Comparison of ENCODE assay signal across 1 cellular context in the genomic region with DNA sequence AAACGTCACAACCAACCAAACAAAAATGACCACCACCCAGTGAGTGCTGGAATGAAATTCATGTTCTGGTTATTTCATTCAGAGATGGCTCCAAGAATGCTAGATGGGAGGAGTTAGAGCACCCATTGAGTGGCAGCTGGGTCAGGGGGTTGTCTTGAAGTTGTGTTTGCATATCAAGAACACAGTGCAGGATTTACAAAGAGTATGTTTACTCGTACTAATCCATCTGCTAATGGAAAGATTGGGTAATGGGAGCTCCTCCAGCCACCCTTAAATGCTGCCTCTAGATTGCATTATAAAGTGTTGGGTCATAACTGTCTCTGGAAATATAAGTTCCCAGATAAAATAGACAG.
A peak's percentile ranks its signal among the peaks of the same experiment; 100 is the strongest.
TF ChIP-seq lines count a peak whose summit lies in the region.

No MANE protein-coding gene starts in this region.

TF ChIP-seq in HepG2, 621 proteins besides CTCF, POLR2A, EP300 and RAD21 (continued from another document and continues in another):
- TF ChIP-seq SNRNP70 (IDR thresholded peaks at IDR 0.05; ENCODE audit: low read depth, low read length) = no peak
- TF ChIP-seq ZNF572 (CRISPR knock-in tag; IDR thresholded peaks at IDR 0.05) = no peak
- no peak for TF ChIP-seq ZNF644 (CRISPR knock-in tag; IDR thresholded peaks at IDR 0.05; ENCODE audit: low read depth)
- TF ChIP-seq, protein P1, sequence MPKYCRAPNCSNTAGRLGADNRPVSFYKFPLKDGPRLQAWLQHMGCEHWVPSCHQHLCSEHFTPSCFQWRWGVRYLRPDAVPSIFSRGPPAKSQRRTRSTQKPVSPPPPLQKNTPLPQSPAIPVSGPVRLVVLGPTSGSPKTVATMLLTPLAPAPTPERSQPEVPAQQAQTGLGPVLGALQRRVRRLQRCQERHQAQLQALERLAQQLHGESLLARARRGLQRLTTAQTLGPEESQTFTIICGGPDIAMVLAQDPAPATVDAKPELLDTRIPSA (CRISPR knock-in tag; IDR thresholded peaks at IDR 0.05; ENCODE audit: borderline replicate concordance) = no peak
- TF ChIP-seq, protein P2, sequence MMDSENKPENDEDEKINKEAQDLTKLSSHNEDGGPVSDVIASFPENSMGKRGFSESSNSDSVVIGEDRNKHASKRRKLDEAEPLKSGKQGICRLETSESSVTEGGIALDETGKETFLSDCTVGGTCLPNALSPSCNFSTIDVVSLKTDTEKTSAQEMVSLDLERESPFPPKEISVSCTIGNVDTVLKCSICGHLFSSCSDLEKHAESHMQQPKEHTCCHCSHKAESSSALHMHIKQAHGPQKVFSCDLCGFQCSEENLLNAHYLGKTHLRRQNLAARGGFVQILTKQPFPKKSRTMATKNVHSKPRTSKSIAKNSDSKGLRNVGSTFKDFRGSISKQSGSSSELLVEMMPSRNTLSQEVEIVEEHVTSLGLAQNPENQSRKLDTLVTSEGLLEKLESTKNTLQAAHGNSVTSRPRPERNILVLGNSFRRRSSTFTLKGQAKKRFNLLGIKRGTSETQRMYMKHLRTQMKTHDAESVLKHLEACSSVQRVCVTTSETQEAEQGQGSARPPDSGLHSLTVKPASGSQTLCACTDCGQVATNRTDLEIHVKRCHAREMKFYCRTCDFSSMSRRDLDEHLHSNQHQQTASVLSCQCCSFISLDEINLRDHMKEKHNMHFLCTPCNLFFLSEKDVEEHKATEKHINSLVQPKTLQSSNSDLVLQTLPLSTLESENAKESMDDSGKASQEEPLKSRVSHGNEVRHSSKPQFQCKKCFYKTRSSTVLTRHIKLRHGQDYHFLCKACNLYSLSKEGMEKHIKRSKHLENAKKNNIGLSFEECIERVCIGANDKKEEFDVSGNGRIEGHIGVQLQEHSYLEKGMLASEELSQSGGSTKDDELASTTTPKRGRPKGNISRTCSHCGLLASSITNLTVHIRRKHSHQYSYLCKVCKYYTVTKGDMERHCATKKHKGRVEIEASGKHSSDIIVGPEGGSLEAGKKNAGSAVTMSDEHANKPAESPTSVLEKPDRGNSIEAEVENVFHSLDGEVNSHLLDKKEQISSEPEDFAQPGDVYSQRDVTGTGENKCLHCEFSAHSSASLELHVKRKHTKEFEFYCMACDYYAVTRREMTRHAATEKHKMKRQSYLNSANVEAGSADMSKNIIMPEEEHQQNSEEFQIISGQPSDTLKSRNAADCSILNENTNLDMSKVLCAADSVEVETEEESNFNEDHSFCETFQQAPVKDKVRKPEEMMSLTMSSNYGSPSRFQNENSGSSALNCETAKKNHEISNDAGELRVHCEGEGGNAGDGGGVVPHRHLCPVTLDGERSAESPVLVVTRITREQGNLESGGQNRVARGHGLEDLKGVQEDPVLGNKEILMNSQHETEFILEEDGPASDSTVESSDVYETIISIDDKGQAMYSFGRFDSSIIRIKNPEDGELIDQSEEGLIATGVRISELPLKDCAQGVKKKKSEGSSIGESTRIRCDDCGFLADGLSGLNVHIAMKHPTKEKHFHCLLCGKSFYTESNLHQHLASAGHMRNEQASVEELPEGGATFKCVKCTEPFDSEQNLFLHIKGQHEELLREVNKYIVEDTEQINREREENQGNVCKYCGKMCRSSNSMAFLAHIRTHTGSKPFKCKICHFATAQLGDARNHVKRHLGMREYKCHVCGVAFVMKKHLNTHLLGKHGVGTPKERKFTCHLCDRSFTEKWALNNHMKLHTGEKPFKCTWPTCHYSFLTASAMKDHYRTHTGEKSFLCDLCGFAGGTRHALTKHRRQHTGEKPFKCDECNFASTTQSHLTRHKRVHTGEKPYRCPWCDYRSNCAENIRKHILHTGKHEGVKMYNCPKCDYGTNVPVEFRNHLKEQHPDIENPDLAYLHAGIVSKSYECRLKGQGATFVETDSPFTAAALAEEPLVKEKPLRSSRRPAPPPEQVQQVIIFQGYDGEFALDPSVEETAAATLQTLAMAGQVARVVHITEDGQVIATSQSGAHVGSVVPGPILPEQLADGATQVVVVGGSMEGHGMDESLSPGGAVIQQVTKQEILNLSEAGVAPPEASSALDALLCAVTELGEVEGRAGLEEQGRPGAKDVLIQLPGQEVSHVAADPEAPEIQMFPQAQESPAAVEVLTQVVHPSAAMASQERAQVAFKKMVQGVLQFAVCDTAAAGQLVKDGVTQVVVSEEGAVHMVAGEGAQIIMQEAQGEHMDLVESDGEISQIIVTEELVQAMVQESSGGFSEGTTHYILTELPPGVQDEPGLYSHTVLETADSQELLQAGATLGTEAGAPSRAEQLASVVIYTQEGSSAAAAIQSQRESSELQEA (CRISPR knock-in tag; IDR thresholded peaks at IDR 0.05; ENCODE audit: not compliant biosample characterization) = no peak
- no peak for TF ChIP-seq NR3C1 (CRISPR knock-in tag; IDR thresholded peaks at IDR 0.05)
- TF ChIP-seq ZNF180 (CRISPR knock-in tag; IDR thresholded peaks at IDR 0.05; ENCODE audit: borderline replicate concordance, low read depth) = no peak
- TF ChIP-seq ZNF292 (CRISPR knock-in tag; IDR thresholded peaks at IDR 0.05; ENCODE audit: borderline replicate concordance, low read depth) = no peak
- TF ChIP-seq ZNF7 (CRISPR knock-in tag; IDR thresholded peaks at IDR 0.05) = no peak
- no peak for TF ChIP-seq ZNF878 (CRISPR knock-in tag; IDR thresholded peaks at IDR 0.05)
- TF ChIP-seq, protein P3, sequence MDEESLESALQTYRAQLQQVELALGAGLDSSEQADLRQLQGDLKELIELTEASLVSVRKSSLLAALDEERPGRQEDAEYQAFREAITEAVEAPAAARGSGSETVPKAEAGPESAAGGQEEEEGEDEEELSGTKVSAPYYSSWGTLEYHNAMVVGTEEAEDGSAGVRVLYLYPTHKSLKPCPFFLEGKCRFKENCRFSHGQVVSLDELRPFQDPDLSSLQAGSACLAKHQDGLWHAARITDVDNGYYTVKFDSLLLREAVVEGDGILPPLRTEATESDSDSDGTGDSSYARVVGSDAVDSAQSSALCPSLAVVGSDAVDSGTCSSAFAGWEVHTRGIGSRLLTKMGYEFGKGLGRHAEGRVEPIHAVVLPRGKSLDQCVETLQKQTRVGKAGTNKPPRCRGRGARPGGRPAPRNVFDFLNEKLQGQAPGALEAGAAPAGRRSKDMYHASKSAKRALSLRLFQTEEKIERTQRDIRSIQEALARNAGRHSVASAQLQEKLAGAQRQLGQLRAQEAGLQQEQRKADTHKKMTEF (CRISPR knock-in tag; IDR thresholded peaks at IDR 0.05) = no peak
- TF ChIP-seq, protein P4, sequence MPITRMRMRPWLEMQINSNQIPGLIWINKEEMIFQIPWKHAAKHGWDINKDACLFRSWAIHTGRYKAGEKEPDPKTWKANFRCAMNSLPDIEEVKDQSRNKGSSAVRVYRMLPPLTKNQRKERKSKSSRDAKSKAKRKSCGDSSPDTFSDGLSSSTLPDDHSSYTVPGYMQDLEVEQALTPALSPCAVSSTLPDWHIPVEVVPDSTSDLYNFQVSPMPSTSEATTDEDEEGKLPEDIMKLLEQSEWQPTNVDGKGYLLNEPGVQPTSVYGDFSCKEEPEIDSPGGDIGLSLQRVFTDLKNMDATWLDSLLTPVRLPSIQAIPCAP (CRISPR knock-in tag; IDR thresholded peaks at IDR 0.05; ENCODE audit: low read depth) = no peak
- TF ChIP-seq KAT7 (CRISPR knock-in tag; IDR thresholded peaks at IDR 0.05; ENCODE audit: borderline replicate concordance) = no peak
- TF ChIP-seq ZNF350 (CRISPR knock-in tag; IDR thresholded peaks at IDR 0.05; ENCODE audit: borderline replicate concordance, low read depth) = no peak
- no peak for TF ChIP-seq FOXK2 (IDR thresholded peaks at IDR 0.05)
- TF ChIP-seq, protein P5, sequence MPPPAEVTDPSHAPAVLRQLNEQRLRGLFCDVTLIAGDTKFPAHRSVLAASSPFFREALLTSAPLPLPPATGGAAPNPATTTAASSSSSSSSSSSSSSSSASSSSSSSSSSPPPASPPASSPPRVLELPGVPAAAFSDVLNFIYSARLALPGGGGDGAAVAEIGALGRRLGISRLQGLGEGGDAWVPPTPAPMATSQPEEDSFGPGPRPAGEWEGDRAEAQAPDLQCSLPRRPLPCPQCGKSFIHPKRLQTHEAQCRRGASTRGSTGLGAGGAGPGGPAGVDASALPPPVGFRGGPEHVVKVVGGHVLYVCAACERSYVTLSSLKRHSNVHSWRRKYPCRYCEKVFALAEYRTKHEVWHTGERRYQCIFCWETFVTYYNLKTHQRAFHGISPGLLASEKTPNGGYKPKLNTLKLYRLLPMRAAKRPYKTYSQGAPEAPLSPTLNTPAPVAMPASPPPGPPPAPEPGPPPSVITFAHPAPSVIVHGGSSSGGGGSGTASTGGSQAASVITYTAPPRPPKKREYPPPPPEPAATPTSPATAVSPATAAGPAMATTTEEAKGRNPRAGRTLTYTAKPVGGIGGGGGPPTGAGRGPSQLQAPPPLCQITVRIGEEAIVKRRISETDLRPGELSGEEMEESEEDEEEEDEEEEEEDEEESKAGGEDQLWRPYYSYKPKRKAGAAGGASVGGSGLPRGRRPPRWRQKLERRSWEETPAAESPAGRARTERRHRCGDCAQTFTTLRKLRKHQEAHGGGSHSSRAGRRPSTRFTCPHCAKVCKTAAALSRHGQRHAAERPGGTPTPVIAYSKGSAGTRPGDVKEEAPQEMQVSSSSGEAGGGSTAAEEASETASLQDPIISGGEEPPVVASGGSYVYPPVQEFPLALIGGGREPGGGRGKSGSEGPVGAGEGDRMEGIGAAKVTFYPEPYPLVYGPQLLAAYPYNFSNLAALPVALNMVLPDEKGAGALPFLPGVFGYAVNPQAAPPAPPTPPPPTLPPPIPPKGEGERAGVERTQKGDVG (CRISPR knock-in tag; IDR thresholded peaks at IDR 0.05; ENCODE audit: borderline replicate concordance) = no peak
- no peak for TF ChIP-seq JUNB (CRISPR knock-in tag; IDR thresholded peaks at IDR 0.05; ENCODE audit: borderline replicate concordance)
- no peak for TF ChIP-seq LCORL (IDR thresholded peaks at IDR 0.05)
- TF ChIP-seq LCORL (CRISPR knock-in tag; IDR thresholded peaks at IDR 0.05) = no peak
- peak; percentile 33; the same call in 1 of the 2 replicates for TF ChIP-seq CEBPB (IDR thresholded peaks at IDR 0.05; ENCODE audit: borderline replicate concordance, low read depth, low read length)
- TF ChIP-seq RFX3 (CRISPR knock-in tag; IDR thresholded peaks at IDR 0.05) = no peak
- TF ChIP-seq, protein P6, sequence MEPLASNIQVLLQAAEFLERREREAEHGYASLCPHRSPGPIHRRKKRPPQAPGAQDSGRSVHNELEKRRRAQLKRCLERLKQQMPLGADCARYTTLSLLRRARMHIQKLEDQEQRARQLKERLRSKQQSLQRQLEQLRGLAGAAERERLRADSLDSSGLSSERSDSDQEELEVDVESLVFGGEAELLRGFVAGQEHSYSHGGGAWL (CRISPR knock-in tag; IDR thresholded peaks at IDR 0.05) = no peak
- peak; percentile 35; the same call in 1 of the 2 replicates for TF ChIP-seq NR2F6 (IDR thresholded peaks at IDR 0.05)
- TF ChIP-seq NR2F6 (CRISPR knock-in tag; IDR thresholded peaks at IDR 0.05) = no peak
- TF ChIP-seq FOXK1 (CRISPR knock-in tag; IDR thresholded peaks at IDR 0.05; ENCODE audit: borderline replicate concordance, low read depth) = no peak
- TF ChIP-seq ZKSCAN1 (IDR thresholded peaks at IDR 0.05; ENCODE audit: low read length) = no peak
- TF ChIP-seq, protein P7, sequence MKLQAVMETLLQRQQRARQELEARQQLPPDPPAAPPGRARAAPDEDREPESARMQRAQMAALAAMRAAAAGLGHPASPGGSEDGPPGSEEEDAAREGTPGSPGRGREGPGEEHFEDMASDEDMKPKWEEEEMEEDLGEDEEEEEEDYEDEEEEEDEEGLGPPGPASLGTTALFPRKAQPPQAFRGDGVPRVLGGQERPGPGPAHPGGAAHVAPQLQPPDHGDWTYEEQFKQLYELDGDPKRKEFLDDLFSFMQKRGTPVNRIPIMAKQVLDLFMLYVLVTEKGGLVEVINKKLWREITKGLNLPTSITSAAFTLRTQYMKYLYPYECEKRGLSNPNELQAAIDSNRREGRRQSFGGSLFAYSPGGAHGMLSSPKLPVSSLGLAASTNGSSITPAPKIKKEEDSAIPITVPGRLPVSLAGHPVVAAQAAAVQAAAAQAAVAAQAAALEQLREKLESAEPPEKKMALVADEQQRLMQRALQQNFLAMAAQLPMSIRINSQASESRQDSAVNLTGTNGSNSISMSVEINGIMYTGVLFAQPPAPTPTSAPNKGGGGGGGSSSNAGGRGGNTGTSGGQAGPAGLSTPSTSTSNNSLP (IDR thresholded peaks at IDR 0.05; ENCODE audit: low read depth, low read length) = no peak
- TF ChIP-seq, protein P8, sequence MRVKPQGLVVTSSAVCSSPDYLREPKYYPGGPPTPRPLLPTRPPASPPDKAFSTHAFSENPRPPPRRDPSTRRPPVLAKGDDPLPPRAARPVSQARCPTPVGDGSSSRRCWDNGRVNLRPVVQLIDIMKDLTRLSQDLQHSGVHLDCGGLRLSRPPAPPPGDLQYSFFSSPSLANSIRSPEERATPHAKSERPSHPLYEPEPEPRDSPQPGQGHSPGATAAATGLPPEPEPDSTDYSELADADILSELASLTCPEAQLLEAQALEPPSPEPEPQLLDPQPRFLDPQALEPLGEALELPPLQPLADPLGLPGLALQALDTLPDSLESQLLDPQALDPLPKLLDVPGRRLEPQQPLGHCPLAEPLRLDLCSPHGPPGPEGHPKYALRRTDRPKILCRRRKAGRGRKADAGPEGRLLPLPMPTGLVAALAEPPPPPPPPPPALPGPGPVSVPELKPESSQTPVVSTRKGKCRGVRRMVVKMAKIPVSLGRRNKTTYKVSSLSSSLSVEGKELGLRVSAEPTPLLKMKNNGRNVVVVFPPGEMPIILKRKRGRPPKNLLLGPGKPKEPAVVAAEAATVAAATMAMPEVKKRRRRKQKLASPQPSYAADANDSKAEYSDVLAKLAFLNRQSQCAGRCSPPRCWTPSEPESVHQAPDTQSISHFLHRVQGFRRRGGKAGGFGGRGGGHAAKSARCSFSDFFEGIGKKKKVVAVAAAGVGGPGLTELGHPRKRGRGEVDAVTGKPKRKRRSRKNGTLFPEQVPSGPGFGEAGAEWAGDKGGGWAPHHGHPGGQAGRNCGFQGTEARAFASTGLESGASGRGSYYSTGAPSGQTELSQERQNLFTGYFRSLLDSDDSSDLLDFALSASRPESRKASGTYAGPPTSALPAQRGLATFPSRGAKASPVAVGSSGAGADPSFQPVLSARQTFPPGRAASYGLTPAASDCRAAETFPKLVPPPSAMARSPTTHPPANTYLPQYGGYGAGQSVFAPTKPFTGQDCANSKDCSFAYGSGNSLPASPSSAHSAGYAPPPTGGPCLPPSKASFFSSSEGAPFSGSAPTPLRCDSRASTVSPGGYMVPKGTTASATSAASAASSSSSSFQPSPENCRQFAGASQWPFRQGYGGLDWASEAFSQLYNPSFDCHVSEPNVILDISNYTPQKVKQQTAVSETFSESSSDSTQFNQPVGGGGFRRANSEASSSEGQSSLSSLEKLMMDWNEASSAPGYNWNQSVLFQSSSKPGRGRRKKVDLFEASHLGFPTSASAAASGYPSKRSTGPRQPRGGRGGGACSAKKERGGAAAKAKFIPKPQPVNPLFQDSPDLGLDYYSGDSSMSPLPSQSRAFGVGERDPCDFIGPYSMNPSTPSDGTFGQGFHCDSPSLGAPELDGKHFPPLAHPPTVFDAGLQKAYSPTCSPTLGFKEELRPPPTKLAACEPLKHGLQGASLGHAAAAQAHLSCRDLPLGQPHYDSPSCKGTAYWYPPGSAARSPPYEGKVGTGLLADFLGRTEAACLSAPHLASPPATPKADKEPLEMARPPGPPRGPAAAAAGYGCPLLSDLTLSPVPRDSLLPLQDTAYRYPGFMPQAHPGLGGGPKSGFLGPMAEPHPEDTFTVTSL (CRISPR knock-in tag; IDR thresholded peaks at IDR 0.05; ENCODE audit: borderline replicate concordance) = no peak
- TF ChIP-seq, protein P9, sequence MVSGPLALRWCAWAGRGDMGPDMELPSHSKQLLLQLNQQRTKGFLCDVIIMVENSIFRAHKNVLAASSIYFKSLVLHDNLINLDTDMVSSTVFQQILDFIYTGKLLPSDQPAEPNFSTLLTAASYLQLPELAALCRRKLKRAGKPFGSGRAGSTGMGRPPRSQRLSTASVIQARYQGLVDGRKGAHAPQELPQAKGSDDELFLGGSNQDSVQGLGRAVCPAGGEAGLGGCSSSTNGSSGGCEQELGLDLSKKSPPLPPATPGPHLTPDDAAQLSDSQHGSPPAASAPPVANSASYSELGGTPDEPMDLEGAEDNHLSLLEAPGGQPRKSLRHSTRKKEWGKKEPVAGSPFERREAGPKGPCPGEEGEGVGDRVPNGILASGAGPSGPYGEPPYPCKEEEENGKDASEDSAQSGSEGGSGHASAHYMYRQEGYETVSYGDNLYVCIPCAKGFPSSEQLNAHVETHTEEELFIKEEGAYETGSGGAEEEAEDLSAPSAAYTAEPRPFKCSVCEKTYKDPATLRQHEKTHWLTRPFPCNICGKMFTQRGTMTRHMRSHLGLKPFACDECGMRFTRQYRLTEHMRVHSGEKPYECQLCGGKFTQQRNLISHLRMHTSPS (CRISPR knock-in tag; IDR thresholded peaks at IDR 0.05; ENCODE audit: low read depth) = no peak
